ENCODE assay signal across 8 cellular contexts in the genomic region with DNA sequence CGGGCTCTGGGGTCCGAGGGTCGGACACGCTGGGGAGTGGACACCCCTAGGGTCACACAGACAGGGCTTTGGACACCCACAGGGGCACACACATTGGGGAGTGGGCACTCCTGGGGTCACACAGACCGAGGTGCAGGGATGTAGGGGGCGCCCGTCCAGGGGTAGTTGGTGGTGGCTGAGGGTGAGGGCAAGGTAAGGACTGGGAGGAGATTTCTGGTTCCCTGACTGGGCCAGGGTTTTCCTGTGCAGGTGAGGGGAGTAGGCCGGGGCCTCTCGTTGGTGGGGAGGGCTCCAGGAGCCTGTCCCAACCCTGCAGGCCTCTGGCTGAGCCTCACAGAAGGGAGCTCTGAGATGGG. TPM values are rescaled to one million over a fixed set of nuclear protein-coding genes. Genes with fewer than 3 reads are reported as not detected.
DNase-seq lines count a peak whose midpoint lies in the region; ATAC-seq and TF ChIP-seq lines count a peak whose summit lies in the region.

No MANE protein-coding gene starts in this region.

- peak overlapping the region; percentile 75 for H3K27ac ChIP-seq in CD4-positive, alpha-beta T cell (ENCODE audit: low read depth, low read length)
- H3K27ac ChIP-seq in adrenal gland: peak overlapping the region in 4 of 5 donors; percentile 51 to 91 (median 57)
- no peak overlapping the region for H3K27ac ChIP-seq in mesenchymal stem cell (ENCODE audit: low read length, poor library complexity, severe bottlenecking)
- peak overlapping the region in 1 of 2 donors; percentile 14 for H3K27ac ChIP-seq in aorta (ENCODE audit: low read depth in 1 of 2, low read length in 2 of 2)

- H3K36me3 ChIP-seq in adrenal gland (replicated peaks in 1 of 2) (no peaks in the 10 kb centered on the region), mesenchymal stem cell (ENCODE audit: control insufficient read depth in 1 of 2, insufficient read depth in 2 of 2, low read depth in 1 of 2, low read length in 2 of 2) (peaks cover 0 to 5% of the 10 kb centered on the region in 2 experiments), aorta (ENCODE audit: control insufficient read depth in 1 of 2, insufficient read depth in 2 of 2, low read length in 1 of 2) (no peaks in the 10 kb centered on the region)

- peak overlapping the region; percentile 54 for H3K4me3 Mint-ChIP-seq in CD4-positive, alpha-beta T cell

- no peak for ATAC-seq in CD4-positive, alpha-beta T cell (ENCODE audit: poor library complexity)
- ATAC-seq in HG02852 (IDR thresholded peaks at IDR 0.05; ENCODE audit: unreplicated experiment) (peak; percentile 4), aorta (ENCODE audit: low FRiP score) (peak; percentile 37), HG03045 (IDR thresholded peaks at IDR 0.05; ENCODE audit: unreplicated experiment) (no peak)

- no peak overlapping the region for H3K14ac ChIP-seq in mesenchymal stem cell (ENCODE audit: low read length in 2 of 2)

- no peak overlapping the region for H2BK12ac ChIP-seq in mesenchymal stem cell (ENCODE audit: low read length in 2 of 2)

- H3K27ac Mint-ChIP-seq in CD4-positive, alpha-beta T cell: no peak overlapping the region

- H2BK5ac ChIP-seq in mesenchymal stem cell (ENCODE audit: low read depth, low read length, poor library complexity, severe bottlenecking): no peak overlapping the region

- TF ChIP-seq POLR2A in adrenal gland (IDR thresholded peaks at IDR 0.05): no peak

- no peaks in the 10 kb centered on the region for H3K4me1 ChIP-seq in adrenal gland (replicated peaks in 1 of 2)
- H3K4me1 ChIP-seq in mesenchymal stem cell (ENCODE audit: control insufficient read depth, insufficient read depth, low read depth, low read length): peaks cover 5% of the 10 kb centered on the region
- no peaks in the 10 kb centered on the region for H3K4me1 ChIP-seq in aorta (ENCODE audit: control insufficient read depth in 1 of 2, insufficient read depth in 2 of 2, low read length in 2 of 2)

- H3K4me1 Mint-ChIP-seq in CD4-positive, alpha-beta T cell (ENCODE audit: low read depth): peaks cover 11% of the 10 kb centered on the region

- H3K4ac ChIP-seq in mesenchymal stem cell (ENCODE audit: low read depth in 1 of 2, low read length in 2 of 2): no peak overlapping the region

- no peak overlapping the region for H2BK120ac ChIP-seq in mesenchymal stem cell (ENCODE audit: low read depth, low read length)

- POLR2A ChIA-PET in CD4-positive, alpha-beta T cell (lab: Charles Lee): interaction anchor here (1.0 kb wide), 7 partner anchors 21 to 562 kb away, joined by 3 to 9 read pairs (median 6); partner anchors contain the start of genes OTUD5, TBC1D25, TFE3 and WDR45

- H3K9me3 ChIP-seq in CD4-positive, alpha-beta T cell (ENCODE audit: control insufficient read depth, low read length): no peaks in the 10 kb centered on the region
- H3K9me3 ChIP-seq in adrenal gland (replicated peaks in 1 of 3) (no peaks in the 10 kb centered on the region), mesenchymal stem cell (ENCODE audit: control insufficient read depth, low read length) (no peaks in the 10 kb centered on the region), aorta (ENCODE audit: control insufficient read depth, low read length) (no peaks in the 10 kb centered on the region)

- H3K27me3 ChIP-seq in CD4-positive, alpha-beta T cell (ENCODE audit: control insufficient read depth, insufficient read depth, low read length): no peaks in the 10 kb centered on the region
- no peaks in the 10 kb centered on the region for H3K27me3 ChIP-seq in adrenal gland
- H3K27me3 ChIP-seq in mesenchymal stem cell (ENCODE audit: control insufficient read depth in 1 of 2, insufficient read depth in 1 of 2, low read length in 2 of 2): no peaks in the 10 kb centered on the region
- no peaks in the 10 kb centered on the region for H3K27me3 ChIP-seq in aorta (ENCODE audit: control insufficient read depth in 1 of 2, insufficient read depth in 2 of 2, low read length in 1 of 2)

- H2AFZ ChIP-seq in mesenchymal stem cell (ENCODE audit: low read depth, low read length): no peak overlapping the region

- no peak overlapping the region for H3K23ac ChIP-seq in mesenchymal stem cell (ENCODE audit: low read length in 2 of 2)

- H2AK5ac ChIP-seq in mesenchymal stem cell (ENCODE audit: low read length, severe bottlenecking): peak overlapping the region; percentile 33

- H2BK15ac ChIP-seq in mesenchymal stem cell (ENCODE audit: low read depth, poor library complexity, severe bottlenecking): no peak overlapping the region

- H3K9me3 Mint-ChIP-seq in CD4-positive, alpha-beta T cell: no peaks in the 10 kb centered on the region

- no peaks in the 10 kb centered on the region for H3K79me1 ChIP-seq in mesenchymal stem cell (replicated peaks; ENCODE audit: low read length, poor library complexity, severe bottlenecking)

- H3K4me2 ChIP-seq in mesenchymal stem cell (ENCODE audit: low read length, poor library complexity, severe bottlenecking): peak overlapping the region; percentile 70

- H4K91ac ChIP-seq in mesenchymal stem cell (ENCODE audit: low read length): no peak overlapping the region

- H3K27me3 Mint-ChIP-seq in CD4-positive, alpha-beta T cell: no peaks in the 10 kb centered on the region

- TF ChIP-seq CTCF in CD4-positive, alpha-beta T cell (IDR thresholded peaks at IDR 0.05): no peak
- TF ChIP-seq CTCF in adrenal gland (IDR thresholded peaks at IDR 0.05): no peak

- H4K8ac ChIP-seq in mesenchymal stem cell (ENCODE audit: low read length): peak overlapping the region; percentile 49

- peaks cover 4% of the 10 kb centered on the region for H3K36me3 Mint-ChIP-seq in CD4-positive, alpha-beta T cell (ENCODE audit: low read depth)

- CTCF ChIA-PET in CD4-positive, alpha-beta T cell (lab: Charles Lee): no interaction called here

- intact Hi-C loops in CD4-positive, alpha-beta T cell (cut with DNase I, micrococcal nuclease): loop anchor here (2.0 kb wide), 2 partner anchors 27 to 59 kb away; partner anchors contain the start of genes PRAF2 (in 1 of the 2) and TFE3 (in 1 of the 2)
- intact Hi-C loops in adrenal gland (cut with DNase I) (no loop called here), aorta (cut with DNase I) (no loop called here)

- 4 to 62% (median 25%) methylated on average over 5 to 9 of the region's 9 CpGs for WGBS in adrenal gland, 4 donors
- 8% methylated on average over 9 of the region's 9 CpGs for WGBS in mesenchymal stem cell
- WGBS in aorta, 2 donors: 14 to 35% methylated on average over 9 of the region's 9 CpGs

- peak overlapping the region in 1 of 2 experiments; percentile 28 for H3K18ac ChIP-seq in mesenchymal stem cell (ENCODE audit: low read depth in 1 of 2, low read length in 2 of 2)

- peak overlapping the region; percentile 62 for H3K9ac ChIP-seq in mesenchymal stem cell (ENCODE audit: low read length)

- no peak for DNase-seq in CD4-positive, alpha-beta T cell
- DNase-seq in adrenal gland (no peak), mesenchymal stem cell (no peak), aorta (no peak), C1 segment of cervical spinal cord (lab: John Stamatoyannopoulos, UW) (no peak), SIG-M5 treated with dmso at 0.1 percent for 504 hours (lab: John Stamatoyannopoulos, UW; ENCODE audit: unreplicated experiment) (no peak)

- peak overlapping the region in 1 of 4 donors; percentile 62 for H3K4me3 ChIP-seq in adrenal gland
- H3K4me3 ChIP-seq in mesenchymal stem cell (ENCODE audit: insufficient read depth in 1 of 2, low read depth in 1 of 2, low read length in 2 of 2): peak overlapping the region; percentile 45 to 84
- peak overlapping the region in 1 of 2 donors; percentile 31 for H3K4me3 ChIP-seq in aorta (ENCODE audit: low read length in 2 of 2)

RNA-seq across cellular contexts. Expression of gene WDR45, which starts 21.9 kb away (rescaled TPM):
- total RNA-seq in CD4-positive, alpha-beta T cell: 10 to 100 TPM; 74.8 to 78.7 TPM
- total RNA-seq in adrenal gland (100 to 1,000 TPM in 6 of 8 donors, 10 to 100 TPM in 2; 73.4 to 139 (median 110) TPM), aorta (10 to 100 TPM; 66.1 to 84.4 TPM)
- polyA plus RNA-seq in adrenal gland (100 to 1,000 TPM in 2 of 3 donors, 10 to 100 TPM in 1; 59.4 to 184 (median 170) TPM), aorta (100 to 1,000 TPM in 1 of 2 donors, 10 to 100 TPM in 1; 73.0 to 236 TPM)
- 55.5 TPM for polyA plus RNA-seq in mesenchymal stem cell (2013, experiment 1 of 2)
- polyA plus RNA-seq in mesenchymal stem cell (2013, experiment 2 of 2): 52.6 TPM

RNA-seq across cellular contexts. Expression of gene GPKOW, which starts 21.9 kb away (rescaled TPM):
- 1 to 10 TPM; 8.9 to 9.6 TPM for total RNA-seq in CD4-positive, alpha-beta T cell
- total RNA-seq in adrenal gland (10 to 100 TPM; 21.5 to 58.4 (median 27.0) TPM), aorta (10 to 100 TPM; 15.8 to 20.4 TPM)
- polyA plus RNA-seq in adrenal gland (10 to 100 TPM; 10.1 to 21.8 (median 11.3) TPM), aorta (10 to 100 TPM; 14.3 to 22.8 TPM)
- 13.7 TPM for polyA plus RNA-seq in mesenchymal stem cell (2013, experiment 1 of 2)
- 13.6 TPM for polyA plus RNA-seq in mesenchymal stem cell (2013, experiment 2 of 2)

RNA-seq across cellular contexts. Expression of gene PRAF2, which starts 27.8 kb away (rescaled TPM):
- 10 to 100 TPM; 17.1 to 21.0 TPM for total RNA-seq in CD4-positive, alpha-beta T cell
- total RNA-seq in adrenal gland: 10 to 100 TPM in 7 of 8 donors, 1 to 10 TPM in 1; 9.7 to 44.5 (median 35.8) TPM
- polyA plus RNA-seq in adrenal gland: 100 to 1,000 TPM in 1 of 3 donors, 10 to 100 TPM in 2; 66.0 to 100 (median 85.5) TPM
- polyA plus RNA-seq in mesenchymal stem cell (2013, experiment 1 of 2): 124 TPM
- polyA plus RNA-seq in mesenchymal stem cell (2013, experiment 2 of 2): 128 TPM
- 10 to 100 TPM; 37.7 to 40.2 TPM for total RNA-seq in aorta
- 10 to 100 TPM; 30.8 to 54.3 TPM for polyA plus RNA-seq in aorta

RNA-seq across cellular contexts. Expression of gene CCDC120, which starts 42.8 kb away (rescaled TPM):
- total RNA-seq in CD4-positive, alpha-beta T cell: 10 to 100 TPM; 11.5 to 12.2 TPM
- total RNA-seq in adrenal gland: 10 to 100 TPM in 1 of 8 donors, 1 to 10 TPM in 7; 1.7 to 30.6 (median 4.0) TPM
- polyA plus RNA-seq in adrenal gland: 1 to 10 TPM; 1.1 to 8.2 (median 2.7) TPM
- 4.3 TPM for polyA plus RNA-seq in mesenchymal stem cell (2013, experiment 1 of 2)
- polyA plus RNA-seq in mesenchymal stem cell (2013, experiment 2 of 2): 4.0 TPM
- 1 to 10 TPM; 5.1 to 7.6 TPM for total RNA-seq in aorta
- 1 to 10 TPM; 4.3 to 6.4 TPM for polyA plus RNA-seq in aorta

RNA-seq across cellular contexts. Expression of gene TFE3, which starts 58.5 kb away (rescaled TPM):
- total RNA-seq in CD4-positive, alpha-beta T cell: 10 to 100 TPM; 38.6 to 40.9 TPM
- 100 to 1,000 TPM in 4 of 8 donors, 10 to 100 TPM in 4; 79.2 to 168 (median 97.6) TPM for total RNA-seq in adrenal gland
- 10 to 100 TPM; 45.6 to 76.1 (median 65.9) TPM for polyA plus RNA-seq in adrenal gland
- 50.6 TPM for polyA plus RNA-seq in mesenchymal stem cell (2013, experiment 1 of 2)
- polyA plus RNA-seq in mesenchymal stem cell (2013, experiment 2 of 2): 49.6 TPM
- total RNA-seq in aorta: 10 to 100 TPM; 67.7 to 70.6 TPM
- 10 to 100 TPM; 23.4 to 47.0 TPM for polyA plus RNA-seq in aorta

Comparison
In these comparisons a context has a peak if more than half of its experiments do, and no peak if none do; other contexts are left out.
1. ATAC-seq: peak in HG02852 (single experiment) and aorta (single experiment); none in CD4-positive, alpha-beta T cell (single experiment) and HG03045 (single experiment).
2. intact Hi-C loops: an anchor here in CD4-positive, alpha-beta T cell (2.0 kb wide); none called in adrenal gland and aorta.